1 cellular context compared by ENCODE assay signal in genomic region chr2:169285528-169285927, GRCh38.
TF ChIP-seq lines count a peak whose summit lies in the region.

No MANE protein-coding gene starts in this region.

TF ChIP-seq in HepG2, 621 proteins besides CTCF, POLR2A, EP300 and RAD21 (continued from another document):
- no peak for TF ChIP-seq ZXDC (CRISPR knock-in tag; IDR thresholded peaks at IDR 0.05)
- TF ChIP-seq FOXO4 (CRISPR knock-in tag; conservative IDR thresholded peaks at IDR 0.05) = no peak
- TF ChIP-seq FOXA3 (CRISPR knock-in tag; IDR thresholded peaks at IDR 0.05) = 0 out of 2 replicates have a peak, but pooled peaks have one; percentile 12
- TF ChIP-seq ZNF337 (CRISPR knock-in tag; IDR thresholded peaks at IDR 0.05; ENCODE audit: borderline replicate concordance, low read depth) = no peak
- peak; percentile 80 for TF ChIP-seq PBX2 (CRISPR knock-in tag; IDR thresholded peaks at IDR 0.05)
- TF ChIP-seq ZBTB14 (CRISPR knock-in tag; IDR thresholded peaks at IDR 0.05) = no peak
- TF ChIP-seq MLXIP (CRISPR knock-in tag; IDR thresholded peaks at IDR 0.05; ENCODE audit: borderline replicate concordance) = no peak
- TF ChIP-seq KDM6A (CRISPR knock-in tag; IDR thresholded peaks at IDR 0.05; ENCODE audit: low read depth) = no peak
